ENCODE assay signal across 1 cellular context in genomic region chr20:62143118-62143975, GRCh38.
TF ChIP-seq lines count a peak whose summit lies in the region.

PSMA7 (minus strand) TSS chr20:62143394; CDS start chr20:62143303, 91 bp downstream.
SS18L1 (plus strand) TSS chr20:62143769; CDS start chr20:62143821, 52 bp downstream.

TF ChIP-seq in HepG2, 621 proteins besides CTCF, POLR2A, EP300 and RAD21 (continued from another document and continues in another):
- no peak for TF ChIP-seq CERS6 (CRISPR knock-in tag; IDR thresholded peaks at IDR 0.05)
- peak; percentile 22; the same call in 1 of the 2 replicates for TF ChIP-seq ZNF280B (CRISPR knock-in tag; IDR thresholded peaks at IDR 0.05; ENCODE audit: borderline replicate concordance)
- no peak; the same call in 1 of the 2 replicates for TF ChIP-seq NR2F2 (IDR thresholded peaks at IDR 0.05; ENCODE audit: borderline replicate concordance, low read depth)
- TF ChIP-seq XRCC5 (optimal IDR thresholded peaks at IDR 0.05; ENCODE audit: low read length) = peak; percentile 50
- peak; percentile 75 for TF ChIP-seq DMAP1 (CRISPR knock-in tag; IDR thresholded peaks at IDR 0.05)
- no peak for TF ChIP-seq BRCA1 (CRISPR knock-in tag; IDR thresholded peaks at IDR 0.05)
- TF ChIP-seq NFIC (IDR thresholded peaks at IDR 0.05; ENCODE audit: low read length) = no peak
- TF ChIP-seq ZNF776 (CRISPR knock-in tag; IDR thresholded peaks at IDR 0.05) = 0 out of 2 replicates have a peak, but pooled peaks have one; percentile 59
- TF ChIP-seq USF2 (IDR thresholded peaks at IDR 0.05; ENCODE audit: low read depth, low read length) = no peak
- TF ChIP-seq USF2 (CRISPR knock-in tag; IDR thresholded peaks at IDR 0.05; ENCODE audit: borderline replicate concordance) = no peak
- TF ChIP-seq STAT5B (CRISPR knock-in tag; IDR thresholded peaks at IDR 0.05) = peak; percentile 86; the same call in 1 of the 2 replicates
- no peak for TF ChIP-seq ZNF646 (CRISPR knock-in tag; IDR thresholded peaks at IDR 0.05)
- no peak for TF ChIP-seq SNRNP70 (IDR thresholded peaks at IDR 0.05; ENCODE audit: low read depth, low read length)
- no peak for TF ChIP-seq ZNF589 (CRISPR knock-in tag; conservative IDR thresholded peaks at IDR 0.05)
- peak; percentile 79 for TF ChIP-seq SALL1 (CRISPR knock-in tag; IDR thresholded peaks at IDR 0.05)
- TF ChIP-seq ZNF609 (CRISPR knock-in tag; IDR thresholded peaks at IDR 0.05; ENCODE audit: borderline replicate concordance) = peak; percentile 45; the same call in 1 of the 2 replicates
- no peak for TF ChIP-seq SMC3 (IDR thresholded peaks at IDR 0.05; ENCODE audit: low read length)
- no peak for TF ChIP-seq ZNF234 (CRISPR knock-in tag; conservative IDR thresholded peaks at IDR 0.05)
- no peak; the same call in 1 of the 2 replicates for TF ChIP-seq ZSCAN20 (CRISPR knock-in tag; IDR thresholded peaks at IDR 0.05; ENCODE audit: borderline replicate concordance)
- peak; percentile 46 for TF ChIP-seq ZNF788 (CRISPR knock-in tag; IDR thresholded peaks at IDR 0.05; ENCODE audit: borderline replicate concordance)
- no peak for TF ChIP-seq AKNA (CRISPR knock-in tag; IDR thresholded peaks at IDR 0.05; ENCODE audit: borderline replicate concordance)
- TF ChIP-seq MIER3 (CRISPR knock-in tag; IDR thresholded peaks at IDR 0.05; ENCODE audit: borderline replicate concordance) = 0 out of 2 replicates have a peak, but pooled peaks have one; percentile 22
- no peak for TF ChIP-seq HIVEP1 (CRISPR knock-in tag; IDR thresholded peaks at IDR 0.05)
- TF ChIP-seq ZNF121 (CRISPR knock-in tag; IDR thresholded peaks at IDR 0.05) = no peak
- TF ChIP-seq ZNF781 (CRISPR knock-in tag; IDR thresholded peaks at IDR 0.05; ENCODE audit: borderline replicate concordance, not compliant biosample characterization) = no peak
- no peak for TF ChIP-seq KLF9 (CRISPR knock-in tag; IDR thresholded peaks at IDR 0.05; ENCODE audit: low read depth)
- TF ChIP-seq ZNF432 (CRISPR knock-in tag; IDR thresholded peaks at IDR 0.05; ENCODE audit: borderline replicate concordance) = no peak
- TF ChIP-seq PBX2 (CRISPR knock-in tag; IDR thresholded peaks at IDR 0.05) = no peak
- TF ChIP-seq CSRNP2 (CRISPR knock-in tag; conservative IDR thresholded peaks at IDR 0.05; ENCODE audit: low read depth) = 0 out of 2 replicates have a peak, but pooled peaks have one; percentile 78
- no peak for TF ChIP-seq ZFP37 (CRISPR knock-in tag; IDR thresholded peaks at IDR 0.05; ENCODE audit: borderline replicate concordance)
- TF ChIP-seq TAF15 (IDR thresholded peaks at IDR 0.05; ENCODE audit: low read depth, low read length, poor library complexity, severe bottlenecking) = no peak
